In the genomic region with DNA sequence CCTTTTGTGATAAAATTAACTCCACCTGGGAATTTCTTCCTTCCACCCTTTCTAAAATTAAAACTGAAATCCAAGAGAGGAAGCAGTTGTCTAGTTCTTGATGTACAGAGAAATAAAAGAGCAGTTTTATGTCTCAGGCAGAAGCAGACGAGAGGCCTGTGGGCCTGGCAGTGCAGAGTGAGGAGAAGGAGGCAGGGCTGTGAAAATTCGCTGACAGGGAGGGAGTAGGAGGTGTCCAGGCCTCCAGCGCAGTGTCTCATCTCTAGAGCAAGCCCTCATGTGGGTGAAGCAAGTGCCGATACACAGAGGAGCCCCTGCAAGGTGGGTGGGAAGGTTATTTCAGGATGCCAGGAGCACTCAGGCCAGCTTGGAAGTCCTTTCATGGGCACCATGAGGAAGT, we compare ENCODE assay signal across 20 cellular contexts.
DNase-seq lines count a peak whose midpoint lies in the region; ATAC-seq and TF ChIP-seq lines count a peak whose summit lies in the region.
"Had no signal": no experiment of that assay in that cellular context is flagged by ENCODE, and none has a peak within 500 bp of the region (broad histone marks: within the 10 kb centered on the region; RNA-seq: fewer than 3 reads in every experiment).

No MANE protein-coding gene starts in this region.

- H3K36me3 Mint-ChIP-seq in neural progenitor cell: peaks cover 3% of the 10 kb centered on the region

- peak overlapping the region; percentile 85; the same call in 1 of the 2 replicates for H3K27ac ChIP-seq in GM23248
- peak overlapping the region; percentile 58 for H3K27ac ChIP-seq in RWPE2 (ENCODE audit: poor library complexity, severe bottlenecking)
- H3K27ac ChIP-seq in gastroesophageal sphincter: no peak overlapping the region
- H3K27ac ChIP-seq in neural progenitor cell: no peak overlapping the region
- H3K27ac ChIP-seq in testis: no peak overlapping the region
- H3K27ac ChIP-seq: esophagus muscularis mucosa, upper lobe of left lung had no signal

- ATAC-seq in RWPE2 (ENCODE audit: low read depth): no peak
- ATAC-seq in gastroesophageal sphincter: peak; percentile 13
- ATAC-seq in HG03565 (IDR thresholded peaks at IDR 0.05; ENCODE audit: unreplicated experiment): no peak
- no peak for ATAC-seq in GM21529 (IDR thresholded peaks at IDR 0.05; ENCODE audit: unreplicated experiment)

- intact Hi-C loops in testis (cut with DNase I; ENCODE audit: low total_unique reads): no loop called here

- H3K4me1 Mint-ChIP-seq in neural progenitor cell: peaks cover 14% of the 10 kb centered on the region
- H3K4me1 Mint-ChIP-seq: activated CD4-positive, alpha-beta T cell treated with anti-CD3 and anti-CD28 coated beads, Interleukin-2, amount 10 ng/mL, durations not matched to agents 24 days and 14 days; CD8-positive, alpha-beta memory T cell; memory B cell had no signal

- peaks cover 2% of the 10 kb centered on the region for H3K9me3 Mint-ChIP-seq in neural progenitor cell
- H3K9me3 Mint-ChIP-seq: activated CD4-positive, alpha-beta T cell treated with anti-CD3 and anti-CD28 coated beads, Interleukin-2, amount 10 ng/mL, durations not matched to agents 24 days and 14 days; CD8-positive, alpha-beta memory T cell; memory B cell; stimulated activated naive CD8-positive, alpha-beta T cell treated with anti-CD3 and anti-CD28 coated beads, Interleukin-15, Interleukin-2, amounts not matched to agents 100 ng/mL and 50 ng/mL, for 24 hours had no signal

- H2AFZ ChIP-seq in GM23248 (no peak overlapping the region), neural progenitor cell (replicated peaks) (no peak overlapping the region)

- no peak overlapping the region for H3K4me3 ChIP-seq in GM23248
- no peak overlapping the region for H3K4me3 ChIP-seq in RWPE2 (ENCODE audit: severe bottlenecking)
- H3K4me3 ChIP-seq in gastroesophageal sphincter: no peak overlapping the region
- H3K4me3 ChIP-seq in neural progenitor cell: no peak overlapping the region
- H3K4me3 ChIP-seq in testis: no peak overlapping the region
- H3K4me3 ChIP-seq: esophagus muscularis mucosa, upper lobe of left lung had no signal

- peak overlapping the region; percentile 28 for H3K27ac Mint-ChIP-seq in neural progenitor cell
- H3K27ac Mint-ChIP-seq: activated CD4-positive, alpha-beta T cell treated with anti-CD3 and anti-CD28 coated beads, Interleukin-2, amount 10 ng/mL, durations not matched to agents 24 days and 14 days; stimulated activated naive CD8-positive, alpha-beta T cell treated with anti-CD3 and anti-CD28 coated beads, Interleukin-15, Interleukin-2, amounts not matched to agents 100 ng/mL and 50 ng/mL, for 24 hours had no signal

- H3K4me1 ChIP-seq in GM23248 (ENCODE audit: insufficient read depth) (peaks cover 35% of the 10 kb centered on the region), RWPE2 (ENCODE audit: insufficient read depth, poor library complexity, severe bottlenecking) (peaks cover 23% of the 10 kb centered on the region), gastroesophageal sphincter (peaks cover 0 to 9% (median 0%) of the 10 kb centered on the region in 3 donors), neural progenitor cell (no peaks in the 10 kb centered on the region), testis (no peaks in the 10 kb centered on the region)
- H3K4me1 ChIP-seq: upper lobe of left lung had no signal

- H3K79me2 ChIP-seq in GM23248 (ENCODE audit: insufficient read depth): no peaks in the 10 kb centered on the region
- H3K79me2 ChIP-seq in neural progenitor cell (ENCODE audit: low read depth): no peaks in the 10 kb centered on the region

- peaks cover 45% of the 10 kb centered on the region for H3F3A ChIP-seq in GM23248 (ENCODE audit: insufficient read depth)
- H3F3A ChIP-seq in neural progenitor cell (ENCODE audit: low read depth): no peaks in the 10 kb centered on the region

- H3K9me3 ChIP-seq in GM23248 (ENCODE audit: low read depth): no peaks in the 10 kb centered on the region
- no peaks in the 10 kb centered on the region for H3K9me3 ChIP-seq in RWPE2 (ENCODE audit: severe bottlenecking)
- no peaks in the 10 kb centered on the region for H3K9me3 ChIP-seq in gastroesophageal sphincter
- no peaks in the 10 kb centered on the region for H3K9me3 ChIP-seq in neural progenitor cell (ENCODE audit: low read depth)
- no peaks in the 10 kb centered on the region for H3K9me3 ChIP-seq in testis
- H3K9me3 ChIP-seq: esophagus muscularis mucosa, upper lobe of left lung had no signal

- TF ChIP-seq POLR2A in gastroesophageal sphincter (IDR thresholded peaks at IDR 0.05) (no peak), testis (IDR thresholded peaks at IDR 0.05) (no peak)

- no peaks in the 10 kb centered on the region for H3K9me2 ChIP-seq in GM23248 (ENCODE audit: insufficient read depth)

- H3K9ac ChIP-seq in GM23248 (peak overlapping the region; percentile 59; the same call in 1 of the 2 replicates), neural progenitor cell (no peak overlapping the region)

- H3K4me3 Mint-ChIP-seq in neural progenitor cell: no peak overlapping the region
- H3K4me3 Mint-ChIP-seq: activated CD4-positive, alpha-beta T cell treated with anti-CD3 and anti-CD28 coated beads, Interleukin-2, amount 10 ng/mL, durations not matched to agents 24 days and 14 days; CD8-positive, alpha-beta memory T cell; memory B cell; stimulated activated naive CD8-positive, alpha-beta T cell treated with anti-CD3 and anti-CD28 coated beads, Interleukin-15, Interleukin-2, amounts not matched to agents 100 ng/mL and 50 ng/mL, for 24 hours had no signal

- 79 to 85% methylated on average over 4 of the region's 4 CpGs for WGBS in GM23248 (ENCODE audit: low coverage in 1 of 2, low lambda C conversion rate in 2 of 2, missing lambda C conversion rate in 2 of 2), 2 experiments
- 58 to 61% methylated on average over 3 of the region's 4 CpGs for WGBS in gastroesophageal sphincter (ENCODE audit: low coverage in 1 of 2), 2 donors
- WGBS in testis, 2 donors: 68 to 72% methylated on average over 4 of the region's 4 CpGs

- no peaks in the 10 kb centered on the region for H3K27me3 Mint-ChIP-seq in neural progenitor cell (ENCODE audit: insufficient read depth, low read depth)
- H3K27me3 Mint-ChIP-seq: CD8-positive, alpha-beta memory T cell; memory B cell had no signal

- H3K27me3 ChIP-seq in GM23248 (replicated peaks; ENCODE audit: insufficient read depth): no peaks in the 10 kb centered on the region
- no peaks in the 10 kb centered on the region for H3K27me3 ChIP-seq in RWPE2 (ENCODE audit: insufficient read depth, poor library complexity, severe bottlenecking)
- H3K27me3 ChIP-seq in gastroesophageal sphincter: no peaks in the 10 kb centered on the region
- no peaks in the 10 kb centered on the region for H3K27me3 ChIP-seq in neural progenitor cell
- no peaks in the 10 kb centered on the region for H3K27me3 ChIP-seq in testis
- H3K27me3 ChIP-seq: esophagus muscularis mucosa, upper lobe of left lung had no signal

- TF ChIP-seq CTCF in RWPE2 (IDR thresholded peaks at IDR 0.05; ENCODE audit: poor library complexity, severe bottlenecking) (no peak), gastroesophageal sphincter (IDR thresholded peaks at IDR 0.05) (no peak), neural progenitor cell (IDR thresholded peaks at IDR 0.05) (no peak), testis (IDR thresholded peaks at IDR 0.05) (no peak)

- H3K36me3 ChIP-seq in GM23248 (ENCODE audit: low read depth) (no peaks in the 10 kb centered on the region), RWPE2 (ENCODE audit: low read depth) (no peaks in the 10 kb centered on the region), gastroesophageal sphincter (peaks cover 0 to 1% of the 10 kb centered on the region in 2 donors), neural progenitor cell (no peaks in the 10 kb centered on the region), testis (ENCODE audit: low read depth, missing control alignments) (no peaks in the 10 kb centered on the region)
- H3K36me3 ChIP-seq: upper lobe of left lung had no signal

- TF ChIP-seq EP300 in gastroesophageal sphincter (IDR thresholded peaks at IDR 0.05): no peak

- DNase-seq in GM23248: no peak
- DNase-seq in RWPE2 (ENCODE audit: low spot score): no peak
- DNase-seq in neural progenitor cell (ENCODE audit: low spot score): no peak
- DNase-seq in testis: no peak
- DNase-seq in retina: no peak
- DNase-seq: activated CD4-positive, alpha-beta T cell treated with anti-CD3 and anti-CD28 coated beads, Interleukin-2, amount 10 ng/mL, durations not matched to agents 24 days and 14 days; activated CD8-positive, alpha-beta memory T cell treated with anti-CD3 and anti-CD28 coated beads, Interleukin-2, amount 50 U/mL, for 4 hours; activated effector memory CD4-positive, alpha-beta T cell treated with anti-CD3 and anti-CD28 coated beads, Interleukin-2, amount 50 U/mL, for 16 hours; CD8-positive, alpha-beta memory T cell; central memory CD4-positive, alpha-beta T cell; DMS79; NCI-H1417 treated with DMSO at 0.1 percent for 48 hours; NCI-H2171; upper lobe of left lung had no signal

- no peaks in the 10 kb centered on the region for H4K20me1 ChIP-seq in GM23248 (ENCODE audit: insufficient read depth)
- H4K20me1 ChIP-seq in neural progenitor cell (ENCODE audit: low read depth): no peaks in the 10 kb centered on the region

- H3K4me2 ChIP-seq in GM23248 (ENCODE audit: unreplicated experiment) (peak overlapping the region; percentile 70), neural progenitor cell (no peak overlapping the region)

- in situ Hi-C loops in GM23248 (cut with MboI): no loop called here

Comparison
In these comparisons a context has a peak if more than half of its experiments do, and no peak if none do; other contexts are left out.
1. H3K27ac ChIP-seq: peak in GM23248 (single experiment) and RWPE2 (single experiment); none in gastroesophageal sphincter (0 of 4), neural progenitor cell (single experiment) and testis (0 of 2).